In the genomic region with DNA sequence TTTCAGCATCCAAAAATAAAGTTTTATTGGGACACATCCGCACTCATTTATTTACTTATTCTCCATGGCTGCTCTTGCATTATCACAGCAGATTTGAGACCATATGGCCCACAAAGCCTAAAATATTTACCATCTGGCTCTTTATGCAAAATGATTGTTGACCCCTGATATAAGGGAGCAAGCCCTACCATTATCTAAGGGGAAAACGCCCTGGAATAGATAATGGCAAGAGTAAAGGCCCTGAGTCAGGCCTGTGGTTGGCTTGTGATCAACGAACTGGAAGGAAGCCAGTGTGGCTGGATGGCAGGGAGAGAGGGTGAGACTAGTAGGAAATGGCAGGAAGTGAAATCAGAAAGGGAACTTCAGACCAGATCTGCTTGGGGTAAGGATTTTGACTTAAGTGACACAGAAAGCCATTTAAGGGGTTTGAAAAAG, we compare ENCODE assay signal across 10 cellular contexts. TPM values are rescaled to one million over a fixed set of nuclear protein-coding genes. Genes with fewer than 3 reads are reported as not detected.
DNase-seq lines count a peak whose midpoint lies in the region; ATAC-seq, FAIRE-seq and TF ChIP-seq lines count a peak whose summit lies in the region.
"Had no signal": no experiment of that assay in that cellular context is flagged by ENCODE, and none has a peak within 500 bp of the region (broad histone marks: within the 10 kb centered on the region; RNA-seq: fewer than 3 reads in every experiment).

No MANE protein-coding gene starts in this region.

- no peaks in the 10 kb centered on the region for H3K36me3 ChIP-seq in right lobe of liver
- H3K36me3 ChIP-seq in HepG2 (replicated peaks in 1 of 2; ENCODE audit: control insufficient read depth in 1 of 2, insufficient read depth in 2 of 2, low read length in 2 of 2) = no peaks in the 10 kb centered on the region
- H3K36me3 ChIP-seq in heart left ventricle = no peaks in the 10 kb centered on the region
- H3K36me3 ChIP-seq: ovary had no signal

- POLR2A ChIA-PET in HepG2 (lab: Yijun Ruan, JAX) = no interaction called here

- H3K79me2 ChIP-seq in HepG2 (ENCODE audit: insufficient read depth, low read length) = no peaks in the 10 kb centered on the region

- TF ChIP-seq EP300 in HepG2 (IDR thresholded peaks at IDR 0.05; ENCODE audit: low read depth in 2 of 2, low read length in 2 of 2) = no peak
- no peak for TF ChIP-seq EP300 in HepG2 (CRISPR knock-in tag; IDR thresholded peaks at IDR 0.05; ENCODE audit: borderline replicate concordance)

- in situ Hi-C loops in HepG2 (cut with HindIII; ENCODE audit: extremely low pct_ligation_motif_present, low pct_unique_long_range_greater_than_20kb) = loop anchor here (25.0 kb wide), 1 partner anchor 265 kb away; no protein-coding TSS in a partner anchor

- H3K4me3 ChIP-seq in right lobe of liver = no peak overlapping the region
- H3K4me3 ChIP-seq in HepG2 (replicated peaks in 1 of 3; ENCODE audit: insufficient read depth in 1 of 3, low read depth in 2 of 3, low read length in 3 of 3) = no peak overlapping the region
- H3K4me3 ChIP-seq in heart left ventricle = no peak overlapping the region
- H3K4me3 ChIP-seq: ovary had no signal

- H3K4me2 ChIP-seq in HepG2 (ENCODE audit: low read depth, low read length) = no peak overlapping the region

- TF ChIP-seq RAD21 in HepG2 (CRISPR knock-in tag; IDR thresholded peaks at IDR 0.05) = no peak

- H3K4me1 ChIP-seq in right lobe of liver (peaks cover 0 to 9% (median 3%) of the 10 kb centered on the region in 4 donors), HepG2 (ENCODE audit: insufficient read depth, low read length) (peaks cover 10% of the 10 kb centered on the region), heart left ventricle (peaks cover 0 to 21% (median 0%) of the 10 kb centered on the region in 12 donors)

- TF ChIP-seq CTCF in right lobe of liver (IDR thresholded peaks at IDR 0.05) (no peak), HepG2 (CRISPR knock-in tag; IDR thresholded peaks at IDR 0.05) (no peak), heart left ventricle (IDR thresholded peaks at IDR 0.05) (no peak)

- no peak overlapping the region for H3K27ac ChIP-seq in right lobe of liver
- no peak overlapping the region for H3K27ac ChIP-seq in HepG2 (ENCODE audit: extremely low read length, insufficient read depth, low read length)
- H3K27ac ChIP-seq in heart left ventricle = peak overlapping the region in 1 of 12 donors; percentile 73
- H3K27ac ChIP-seq: ovary had no signal

- ATAC-seq in right lobe of liver (peak; percentile 52 to 63 (median 60)), HepG2 (no peak), heart left ventricle (peak in 3 of 4 donors; percentile 33 to 80 (median 78)), HG03469 (IDR thresholded peaks at IDR 0.05; ENCODE audit: unreplicated experiment) (no peak)
- ATAC-seq in activated naive CD4-positive, alpha-beta T cell treated with anti-CD3 and anti-CD28 coated beads, Interleukin-2, amount 50 U/mL, for 72 hours = no peak

- H3K27me3 ChIP-seq in right lobe of liver = no peaks in the 10 kb centered on the region
- H3K27me3 ChIP-seq in HepG2 (ENCODE audit: control insufficient read depth in 1 of 2, insufficient read depth in 2 of 2, low read length in 2 of 2) = no peaks in the 10 kb centered on the region; a peak in 1 of 5 replicates
- no peaks in the 10 kb centered on the region for H3K27me3 ChIP-seq in heart left ventricle

- no TSS peak for BruUV-seq in HepG2 (replicated peaks; lab: Mats Ljungman, UMichigan)

- FAIRE-seq in HepG2 (lab: Jason Lieb, UNC) = no peak

- WGBS in right lobe of liver (ENCODE audit: insufficient coverage, low coverage, low lambda C conversion rate, missing lambda C conversion rate) = 38% methylated on average over 3 of the region's 3 CpGs
- 33% methylated on average over 3 of the region's 3 CpGs for WGBS in HepG2 (ENCODE audit: low lambda C conversion rate)
- WGBS in heart left ventricle, 4 donors = 45 to 48% (median 47%) methylated on average over 3 of the region's 3 CpGs

- no peaks in the 10 kb centered on the region for H3K36me3 Mint-ChIP-seq in activated naive CD4-positive, alpha-beta T cell treated with anti-CD3 and anti-CD28 coated beads, Interleukin-2, amount 50 U/mL, for 72 hours
- H3K36me3 Mint-ChIP-seq: CD4-positive, CD25-positive, alpha-beta regulatory T cell had no signal

- DNase-seq in right lobe of liver = peak in 2 of 3 donors; percentile 56 to 60
- no peak for DNase-seq in HepG2 (ENCODE audit: low spot score)
- DNase-seq in SIG-M5 (lab: John Stamatoyannopoulos, UW) = peak; percentile 47
- peak; percentile 46 to 68 (median 47) for DNase-seq in heart left ventricle
- no peak for DNase-seq in activated naive CD4-positive, alpha-beta T cell treated with anti-CD3 and anti-CD28 coated beads, Interleukin-2, amount 50 U/mL, for 72 hours (ENCODE audit: low spot score in 2 of 2)
- DNase-seq in HT-29 (ENCODE audit: low spot score) = no peak
- no peak for DNase-seq in activated gamma-delta T cell (lab: John Stamatoyannopoulos, UW)
- DNase-seq: CD4-positive, CD25-positive, alpha-beta regulatory T cell had no signal

- CTCF ChIA-PET in HepG2 (lab: Yijun Ruan, JAX; ENCODE audit: low intra/inter-chr PET ratio, low total read pairs) = interaction anchor here (1.8 kb wide), 1 partner anchor 130 kb away, joined by 6 read pairs; no protein-coding TSS in a partner anchor

- no peaks in the 10 kb centered on the region for H3K9me3 ChIP-seq in right lobe of liver
- H3K9me3 ChIP-seq in HepG2 (ENCODE audit: low read length) = no peaks in the 10 kb centered on the region
- no peaks in the 10 kb centered on the region for H3K9me3 ChIP-seq in heart left ventricle
- H3K9me3 ChIP-seq: ovary had no signal

- TF ChIP-seq POLR2A in right lobe of liver (IDR thresholded peaks at IDR 0.05) = no peak
- TF ChIP-seq POLR2A in HepG2 (IDR thresholded peaks at IDR 0.05; ENCODE audit: insufficient read depth in 1 of 2, low read depth in 2 of 2, low read length in 2 of 2) = no peak
- no peak for TF ChIP-seq POLR2A in heart left ventricle (IDR thresholded peaks at IDR 0.05)

- no peaks in the 10 kb centered on the region for H3K9me3 Mint-ChIP-seq in activated naive CD4-positive, alpha-beta T cell treated with anti-CD3 and anti-CD28 coated beads, Interleukin-2, amount 50 U/mL, for 72 hours
- H3K9me3 Mint-ChIP-seq: CD4-positive, CD25-positive, alpha-beta regulatory T cell had no signal

- no peak overlapping the region for H2AFZ ChIP-seq in HepG2 (ENCODE audit: low read length)

- H4K20me1 ChIP-seq in HepG2 (ENCODE audit: insufficient read depth, low read length) = no peaks in the 10 kb centered on the region

- H3K9ac ChIP-seq in HepG2 (ENCODE audit: insufficient read depth, low read depth, low read length) = no peak overlapping the region

- H3K27ac Mint-ChIP-seq in activated naive CD4-positive, alpha-beta T cell treated with anti-CD3 and anti-CD28 coated beads, Interleukin-2, amount 50 U/mL, for 72 hours = no peak overlapping the region
- H3K27ac Mint-ChIP-seq: CD4-positive, CD25-positive, alpha-beta regulatory T cell had no signal

- intact Hi-C loops in right lobe of liver (cut with DNase I) = no loop called here
- intact Hi-C loops in HepG2 (cut with micrococcal nuclease; ENCODE audit: unreplicated experiment) = no loop called here
- intact Hi-C loops in heart left ventricle (cut with DNase I) = no loop called here

RNA-seq across cellular contexts. Expression of gene DMXL2, which starts 24.6 kb away (rescaled TPM):
- total RNA-seq in right lobe of liver = 10 to 100 TPM in 5 of 6 experiments, 1 to 10 TPM in 1; 8.8 to 16.1 (median 12.7) TPM
- 14.4 and 15.3 TPM in 2 replicates for total RNA-seq in HepG2 (2016; rRNA removed; fragmentation: Illumina TruSeq; extraction: Trizol)
- total RNA-seq in HepG2 (2016; cell fraction: cytosol; rRNA removed; fragmentation: Illumina TruSeq; extraction: Trizol; ENCODE audit: low read depth) = 2.9 and 3.9 TPM in 2 replicates
- 10.5 and 14.9 TPM in 2 replicates for total RNA-seq in HepG2 (2016; cell fraction: insoluble cytoplasmic fraction; rRNA removed; fragmentation: Illumina TruSeq; extraction: Trizol)
- total RNA-seq in HepG2 (2016; cell fraction: membrane; rRNA removed; fragmentation: Illumina TruSeq; extraction: Trizol) = 3.6 and 5.3 TPM in 2 replicates
- 25.7 and 26.2 TPM in 2 replicates for total RNA-seq in HepG2 (2016; cell fraction: nucleus; rRNA removed; fragmentation: Illumina TruSeq; extraction: Trizol)
- 11.6 and 11.8 TPM in 2 replicates for polyA plus RNA-seq in HepG2 (2011; rRNA removed)
- 2.5 and 4.5 TPM in 2 replicates for polyA plus RNA-seq in HepG2 (2011; cell fraction: cytosol; rRNA removed)
- polyA plus RNA-seq in HepG2 (2011; cell fraction: nucleus; rRNA removed) = 24.4 and 27.0 TPM in 2 replicates
- 9.9 and 10.4 TPM in 2 replicates for polyA plus RNA-seq in HepG2 (2012)
- polyA plus RNA-seq in HepG2 (2016; cell fraction: cytosol; fragmentation: Illumina TruSeq; extraction: Trizol; ENCODE audit: low read depth) = 0.51 and 0.75 TPM in 2 replicates
- polyA plus RNA-seq in HepG2 (2016; cell fraction: insoluble cytoplasmic fraction; fragmentation: Illumina TruSeq; extraction: Trizol; ENCODE audit: low read depth) = 11.1 and 13.6 TPM in 2 replicates
- polyA plus RNA-seq in HepG2 (2016; cell fraction: membrane; fragmentation: Illumina TruSeq; extraction: Trizol; ENCODE audit: low read depth) = 1.6 and 2.1 TPM in 2 replicates
- polyA plus RNA-seq in HepG2 (2016; cell fraction: nucleus; fragmentation: Illumina TruSeq; extraction: Trizol; ENCODE audit: insufficient read depth, low read depth) = 46.6 and 53.7 TPM in 2 replicates
- polyA minus RNA-seq in HepG2 (2011; rRNA and poly(A)+ RNA removed; ENCODE audit: low replicate concordance) = 7.7 and 16.1 TPM in 2 replicates
- polyA minus RNA-seq in HepG2 (2011; cell fraction: cytosol; rRNA and poly(A)+ RNA removed) = 6.0 and 11.5 TPM in 2 replicates
- polyA minus RNA-seq in HepG2 (2011; cell fraction: nucleus; rRNA and poly(A)+ RNA removed) = 31.9 and 35.7 TPM in 2 replicates
- total RNA-seq in heart left ventricle = 10 to 100 TPM in 2 of 9 donors, 1 to 10 TPM in 7; 4.5 to 33.5 (median 8.1) TPM
- polyA plus RNA-seq in heart left ventricle = 1 to 10 TPM; 5.2 to 5.9 TPM
- total RNA-seq in activated naive CD4-positive, alpha-beta T cell treated with anti-CD3 and anti-CD28 coated beads, Interleukin-2, amount 50 U/mL, for 72 hours = 10 to 100 TPM in 1 of 2 donors, 1 to 10 TPM in 1; 2.3 to 15.6 TPM
- total RNA-seq in HT-29 (2014; rRNA removed; shearing (Covaris generic)) = 9.9 and 13.1 TPM in 2 replicates

RNA-seq across cellular contexts. Expression of gene SCG3, which starts 34.2 kb away (rescaled TPM):
- total RNA-seq in right lobe of liver = not detected
- total RNA-seq in HepG2 (2016; rRNA removed; fragmentation: Illumina TruSeq; extraction: Trizol) = not detected in 2 replicates
- not detected in 2 replicates for total RNA-seq in HepG2 (2016; cell fraction: cytosol; rRNA removed; fragmentation: Illumina TruSeq; extraction: Trizol; ENCODE audit: low read depth)
- total RNA-seq in HepG2 (2016; cell fraction: insoluble cytoplasmic fraction; rRNA removed; fragmentation: Illumina TruSeq; extraction: Trizol) = not detected in 2 replicates
- total RNA-seq in HepG2 (2016; cell fraction: membrane; rRNA removed; fragmentation: Illumina TruSeq; extraction: Trizol) = not detected in 2 replicates
- total RNA-seq in HepG2 (2016; cell fraction: nucleus; rRNA removed; fragmentation: Illumina TruSeq; extraction: Trizol) = not detected in 2 replicates
- not detected in 2 replicates for polyA plus RNA-seq in HepG2 (2011; rRNA removed)
- not detected in 2 replicates for polyA plus RNA-seq in HepG2 (2011; cell fraction: cytosol; rRNA removed)
- polyA plus RNA-seq in HepG2 (2011; cell fraction: nucleus; rRNA removed) = not detected in 2 replicates
- not detected in 2 replicates for polyA plus RNA-seq in HepG2 (2012)
- polyA plus RNA-seq in HepG2 (2016; cell fraction: cytosol; fragmentation: Illumina TruSeq; extraction: Trizol; ENCODE audit: low read depth) = not detected in 2 replicates
- polyA plus RNA-seq in HepG2 (2016; cell fraction: insoluble cytoplasmic fraction; fragmentation: Illumina TruSeq; extraction: Trizol; ENCODE audit: low read depth) = not detected in 2 replicates
- polyA plus RNA-seq in HepG2 (2016; cell fraction: membrane; fragmentation: Illumina TruSeq; extraction: Trizol; ENCODE audit: low read depth) = not detected in 2 replicates
- not detected in 2 replicates for polyA plus RNA-seq in HepG2 (2016; cell fraction: nucleus; fragmentation: Illumina TruSeq; extraction: Trizol; ENCODE audit: insufficient read depth, low read depth)
- not detected in 2 replicates for polyA minus RNA-seq in HepG2 (2011; rRNA and poly(A)+ RNA removed; ENCODE audit: low replicate concordance)
- not detected in 2 replicates for polyA minus RNA-seq in HepG2 (2011; cell fraction: cytosol; rRNA and poly(A)+ RNA removed)
- polyA minus RNA-seq in HepG2 (2011; cell fraction: nucleus; rRNA and poly(A)+ RNA removed) = not detected in 2 replicates
- total RNA-seq in heart left ventricle = under 1 TPM in 2 of 9 donors, not detected in 7; 0.10 to 0.11 TPM
- polyA plus RNA-seq in heart left ventricle = under 1 TPM in 1 of 2 donors, not detected in 1; 0.04 TPM
- under 1 TPM in 1 of 2 donors, not detected in 1; 0.11 TPM for total RNA-seq in activated naive CD4-positive, alpha-beta T cell treated with anti-CD3 and anti-CD28 coated beads, Interleukin-2, amount 50 U/mL, for 72 hours
- total RNA-seq in HT-29 (2014; rRNA removed; shearing (Covaris generic)) = not detected in 2 replicates
- total RNA-seq: CD4-positive, CD25-positive, alpha-beta regulatory T cell had no signal
- polyA plus RNA-seq: CD4-positive, CD25-positive, alpha-beta regulatory T cell had no signal

Comparison
In these comparisons a context has a peak if more than half of its experiments do, and no peak if none do; other contexts are left out.
1. ATAC-seq: peak in right lobe of liver (4 of 4) and heart left ventricle (3 of 4); none in HepG2 (single experiment), activated naive CD4-positive, alpha-beta T cell treated with anti-CD3 and anti-CD28 coated beads, Interleukin-2, amount 50 U/mL, for 72 hours (0 of 2) and HG03469 (single experiment).
2. DNase-seq: peak in right lobe of liver (2 of 3), SIG-M5 (single experiment) and heart left ventricle (5 of 5); none in HepG2 (single experiment), activated naive CD4-positive, alpha-beta T cell treated with anti-CD3 and anti-CD28 coated beads, Interleukin-2, amount 50 U/mL, for 72 hours (0 of 2), HT-29 (single experiment) and activated gamma-delta T cell (single experiment).